ENCODE assay signal across 22 cellular contexts in the genomic region with DNA sequence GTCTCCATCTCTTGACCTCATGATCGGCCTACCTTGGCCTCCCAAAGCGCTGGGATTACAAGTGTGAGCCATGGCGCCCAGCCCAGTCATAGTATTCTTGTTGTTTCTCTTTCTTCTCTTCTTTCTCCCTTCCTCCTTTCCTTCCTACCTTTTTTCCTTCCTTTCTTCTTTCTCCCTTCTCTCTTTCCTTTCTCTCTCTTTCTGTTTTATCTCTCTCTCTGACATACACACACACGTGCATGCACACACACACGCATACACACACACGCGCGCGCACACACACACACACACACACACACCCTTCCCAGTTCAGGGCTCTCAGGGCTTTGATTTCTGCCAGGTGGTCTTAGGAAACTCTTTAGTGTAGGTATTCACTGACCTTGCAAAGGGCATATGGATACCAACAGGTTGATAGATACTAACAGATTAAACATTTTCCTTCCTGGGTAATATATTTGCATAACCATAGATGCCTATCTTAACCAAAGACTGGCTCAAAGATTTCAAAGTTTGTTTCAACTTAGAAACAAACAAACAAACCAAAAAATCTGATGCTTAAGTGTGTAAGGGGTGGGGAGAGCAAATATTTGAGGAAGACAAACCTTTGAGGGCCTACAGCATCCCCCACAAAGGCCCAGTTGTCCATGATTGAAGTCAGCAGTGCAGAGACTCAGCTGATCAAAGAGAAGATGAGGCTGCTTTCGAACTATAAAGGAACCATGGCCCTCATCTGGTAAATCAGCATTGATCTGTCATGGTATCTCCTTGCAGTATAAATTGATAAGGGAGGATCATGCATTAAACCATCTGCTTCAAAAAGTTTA.
DNase-seq lines count a peak whose midpoint lies in the region; ATAC-seq and TF ChIP-seq lines count a peak whose summit lies in the region.
"Had no signal": no experiment of that assay in that cellular context is flagged by ENCODE, and none has a peak within 500 bp of the region (broad histone marks: within the 10 kb centered on the region; RNA-seq: fewer than 3 reads in every experiment).

No MANE protein-coding gene starts in this region.

- H3K27ac ChIP-seq in HUES64 (ENCODE audit: low read depth, low read length) = peak overlapping the region; percentile 98
- no peak overlapping the region for H3K27ac ChIP-seq in hepatocyte
- no peak overlapping the region for H3K27ac ChIP-seq in coronary artery
- H3K27ac ChIP-seq: HL-60 had no signal

- WGBS in HUES64 = 85% methylated on average over 10 of the region's 10 CpGs
- 75% methylated on average over 10 of the region's 10 CpGs for WGBS in hepatocyte (ENCODE audit: low lambda C conversion rate, missing lambda C conversion rate)

- TF ChIP-seq POLR2A in erythroblast (IDR thresholded peaks at IDR 0.05; ENCODE audit: low read length) = no peak

- H3K9me3 Mint-ChIP-seq in neural crest cell = peaks cover 2% of the 10 kb centered on the region
- H3K9me3 Mint-ChIP-seq: CD8-positive, alpha-beta T cell had no signal

- H3K27me3 ChIP-seq in HUES64 (ENCODE audit: insufficient read depth, low read length) (no peaks in the 10 kb centered on the region), hepatocyte (no peaks in the 10 kb centered on the region)

- H2AFZ ChIP-seq in hepatocyte = peak overlapping the region; percentile 13

- no peaks in the 10 kb centered on the region for H3K36me3 Mint-ChIP-seq in neural crest cell (ENCODE audit: low read depth)
- H3K36me3 Mint-ChIP-seq: CD8-positive, alpha-beta T cell had no signal

- H3K4me3 Mint-ChIP-seq in neural crest cell = no peak overlapping the region
- H3K4me3 Mint-ChIP-seq: CD8-positive, alpha-beta T cell had no signal

- H3K4me2 ChIP-seq in hepatocyte = no peak overlapping the region

- H3K36me3 ChIP-seq in ES-I3 (ENCODE audit: insufficient read depth, low read length) = no peaks in the 10 kb centered on the region
- no peaks in the 10 kb centered on the region for H3K36me3 ChIP-seq in HUES64 (ENCODE audit: insufficient read depth, low read length)
- no peaks in the 10 kb centered on the region for H3K36me3 ChIP-seq in hepatocyte (replicated peaks; ENCODE audit: insufficient read depth, low read depth)

- TF ChIP-seq CTCF in hepatocyte (IDR thresholded peaks at IDR 0.05; ENCODE audit: poor library complexity) = no peak
- no peak for TF ChIP-seq CTCF in neural crest cell (conservative IDR thresholded peaks at IDR 0.05)
- no peak for TF ChIP-seq CTCF in coronary artery (IDR thresholded peaks at IDR 0.05)

- no peaks in the 10 kb centered on the region for H4K20me1 ChIP-seq in hepatocyte (ENCODE audit: insufficient read depth, poor library complexity, severe bottlenecking)

- no peaks in the 10 kb centered on the region for H3K9me2 ChIP-seq in hepatocyte (replicated peaks; ENCODE audit: insufficient read depth)

- no peaks in the 10 kb centered on the region for H3K79me2 ChIP-seq in hepatocyte

- no peaks in the 10 kb centered on the region for H3K9me3 ChIP-seq in ES-I3 (ENCODE audit: control insufficient read depth, insufficient read depth, low read length)
- no peaks in the 10 kb centered on the region for H3K9me3 ChIP-seq in HUES64 (ENCODE audit: insufficient read depth, low read depth, low read length)
- H3K9me3 ChIP-seq in hepatocyte (ENCODE audit: low read depth) = no peaks in the 10 kb centered on the region

- DNase-seq in hepatocyte (ENCODE audit: low spot score) = no peak
- DNase-seq in neural crest cell (ENCODE audit: low read depth, low spot score) = no peak
- DNase-seq in NCI-H510A treated with DMSO at 0.1 percent for 48 hours (lab: John Stamatoyannopoulos, UW) = no peak
- DNase-seq in coronary artery (ENCODE audit: low spot score) = no peak
- DNase-seq in erythroblast (lab: John Stamatoyannopoulos, UW) = no peak
- DNase-seq: AML-193; C1 segment of cervical spinal cord; CD8-positive, alpha-beta T cell; DMS53; EL; H7; Kasumi-1; NCI-H1694; NCI-H2081; NCI-H2171; NCI-H345; NCI-H526 had no signal

- H3K4me1 ChIP-seq in ES-I3 (ENCODE audit: insufficient read depth, low read length) (peaks cover 48% of the 10 kb centered on the region), HUES64 (ENCODE audit: insufficient read depth, low read length) (peaks cover 52% of the 10 kb centered on the region), hepatocyte (ENCODE audit: insufficient read depth) (peaks cover 18% of the 10 kb centered on the region)

- ATAC-seq in HG03442 (IDR thresholded peaks at IDR 0.05; ENCODE audit: unreplicated experiment) = no peak
- ATAC-seq: CD8-positive, alpha-beta T cell; Right ventricle myocardium inferior had no signal

- H3K9ac ChIP-seq in ES-I3 (ENCODE audit: low read depth, low read length) = peak overlapping the region; percentile 30; the same call in 1 of the 2 replicates
- peak overlapping the region; percentile 59; the same call in 1 of the 2 replicates for H3K9ac ChIP-seq in HUES64 (ENCODE audit: low read depth, low read length)

- peak overlapping the region; percentile 28 for H3K27ac Mint-ChIP-seq in neural crest cell (ENCODE audit: unreplicated experiment)
- H3K27ac Mint-ChIP-seq: CD8-positive, alpha-beta T cell had no signal

- no peak overlapping the region for H3K4me3 ChIP-seq in HUES64 (ENCODE audit: low read length)
- no peak overlapping the region for H3K4me3 ChIP-seq in hepatocyte
- no peak overlapping the region for H3K4me3 ChIP-seq in coronary artery

- peaks cover 30% of the 10 kb centered on the region for H3K4me1 Mint-ChIP-seq in neural crest cell

- H3K27me3 Mint-ChIP-seq in neural crest cell (ENCODE audit: low read depth) = no peaks in the 10 kb centered on the region
